In the genomic region with DNA sequence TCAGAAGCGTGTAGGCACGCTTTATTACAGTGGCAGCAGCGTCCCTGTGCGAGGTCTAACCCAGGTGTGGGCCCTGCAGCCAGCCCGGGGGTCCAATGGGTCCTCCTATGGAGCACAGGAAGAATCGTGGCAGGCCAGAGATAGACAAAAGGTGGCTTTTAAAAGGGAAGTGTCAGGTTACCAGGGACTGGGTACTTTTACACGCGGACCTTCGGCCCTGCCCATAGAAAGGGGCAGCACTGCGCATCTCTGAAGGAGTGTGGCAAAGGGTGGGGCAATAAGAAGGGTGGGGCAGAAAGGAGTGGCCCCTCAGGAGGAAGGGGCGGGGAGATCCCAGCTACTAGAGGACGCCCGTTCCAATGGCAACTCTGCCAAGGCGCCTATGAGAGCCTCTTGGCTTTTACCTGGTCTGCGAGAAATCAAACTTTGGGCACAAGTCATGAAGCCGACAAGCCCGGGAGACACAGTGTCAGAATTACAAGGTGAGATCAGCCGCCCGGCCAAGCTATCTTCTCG, we compare ENCODE assay signal across 8 cellular contexts.
DNase-seq lines count a peak whose midpoint lies in the region; ATAC-seq and TF ChIP-seq lines count a peak whose summit lies in the region.

No MANE protein-coding gene starts in this region.

- H3K4me1 ChIP-seq in Caco-2, result no peaks in the 10 kb centered on the region
- H3K4me1 ChIP-seq in esophagus (ENCODE audit: control insufficient read depth in 2 of 2, insufficient read depth in 2 of 2, low read length in 1 of 2), result peaks cover 11 to 14% of the 10 kb centered on the region in 2 donors
- H3K4me1 ChIP-seq in subcutaneous abdominal adipose tissue (ENCODE audit: control insufficient read depth in 5 of 5, insufficient read depth in 5 of 5, low read length in 5 of 5), result peaks cover 5 to 26% (median 25%) of the 10 kb centered on the region in 5 donors

- 0% methylated on average over 20 of the region's 20 CpGs for WGBS in esophagus, 2 donors

- ATAC-seq in GM19467 (IDR thresholded peaks at IDR 0.05; ENCODE audit: unreplicated experiment) (peak; percentile 63), HG03575 (IDR thresholded peaks at IDR 0.05; ENCODE audit: extremely low read depth, insufficient number of reproducible peaks, low FRiP score, unreplicated experiment) (peak; percentile 39), naive B cell (ENCODE audit: low read depth in 2 of 2) (peak; percentile 60 to 61)
- ATAC-seq in activated CD8-positive, alpha-beta T cell treated with anti-CD3 and anti-CD28 coated beads, Interleukin-2, amount 10 ng/mL, durations not matched to agents 7 days and 5 days, result peak; percentile 83

- BruUV-seq in Caco-2 (replicated peaks; lab: Mats Ljungman, UMichigan), result no TSS peak

- H3K4me3 ChIP-seq in Caco-2 (ENCODE audit: low read depth, low read length) (peak overlapping the region; percentile 73), esophagus (ENCODE audit: low read depth in 1 of 2, low read length in 2 of 2) (peak overlapping the region; percentile 82 to 91), subcutaneous abdominal adipose tissue (ENCODE audit: low read depth in 1 of 5, low read length in 5 of 5) (peak overlapping the region; percentile 87 to 100 (median 100))

- H3K4me1 Mint-ChIP-seq in Caco-2 (ENCODE audit: low read depth, unreplicated experiment) (peaks cover 6% of the 10 kb centered on the region), naive B cell (peaks cover 23 to 40% (median 31%) of the 10 kb centered on the region in 3 donors)
- peaks cover 32% of the 10 kb centered on the region for H3K4me1 Mint-ChIP-seq in activated CD8-positive, alpha-beta T cell treated with anti-CD3 and anti-CD28 coated beads, Interleukin-2, amount 10 ng/mL, durations not matched to agents 7 days and 5 days (ENCODE audit: low read depth)

- TF ChIP-seq CTCF in Caco-2 (IDR thresholded peaks at IDR 0.05; ENCODE audit: insufficient read depth in 1 of 2, low read depth in 1 of 2, low read length in 1 of 2, severe bottlenecking in 1 of 2, unreplicated experiment in 1 of 2), result peak in 1 of 2 experiments; percentile 4

- H3K27ac ChIP-seq in esophagus (ENCODE audit: low read depth in 2 of 2, low read length in 1 of 2) (peak overlapping the region; percentile 93 to 98), subcutaneous abdominal adipose tissue (ENCODE audit: low read depth, low read length) (peak overlapping the region; percentile 88)

- H3K36me3 ChIP-seq in Caco-2 (ENCODE audit: control insufficient read depth, insufficient read depth, low read length) (no peaks in the 10 kb centered on the region), esophagus (ENCODE audit: control insufficient read depth in 2 of 2, insufficient read depth in 2 of 2, low read length in 1 of 2) (peaks cover 0 to 2% of the 10 kb centered on the region in 2 donors), subcutaneous abdominal adipose tissue (ENCODE audit: control insufficient read depth in 5 of 5, insufficient read depth in 5 of 5, low read length in 5 of 5) (peaks cover 2 to 6% (median 5%) of the 10 kb centered on the region in 5 donors)

- H3K27me3 ChIP-seq in Caco-2 (replicated peaks; ENCODE audit: control insufficient read depth, insufficient read depth, low read length) (no peaks in the 10 kb centered on the region), esophagus (ENCODE audit: control insufficient read depth in 1 of 2, insufficient read depth in 2 of 2, low read length in 2 of 2) (no peaks in the 10 kb centered on the region), subcutaneous abdominal adipose tissue (ENCODE audit: control insufficient read depth in 5 of 5, insufficient read depth in 4 of 5, low read length in 5 of 5) (no peaks in the 10 kb centered on the region)

- intact Hi-C loops in Caco-2 (cut with micrococcal nuclease; ENCODE audit: unreplicated experiment), result loop anchor here (1.0 kb wide), 1 partner anchor 18 kb away; no protein-coding TSS in a partner anchor

- H3K36me3 Mint-ChIP-seq in Caco-2 (ENCODE audit: insufficient read depth, unreplicated experiment) (no peaks in the 10 kb centered on the region), naive B cell (peaks cover 0 to 6% of the 10 kb centered on the region in 2 donors)
- H3K36me3 Mint-ChIP-seq in activated CD8-positive, alpha-beta T cell treated with anti-CD3 and anti-CD28 coated beads, Interleukin-2, amount 10 ng/mL, durations not matched to agents 7 days and 5 days (ENCODE audit: low read depth), result peaks cover 34% of the 10 kb centered on the region

- CTCF ChIA-PET in Caco-2 (lab: Charles Lee), result interaction anchor here (1.1 kb wide), 1 partner anchor 17 kb away, joined by 3 read pairs; no protein-coding TSS in a partner anchor
- CTCF ChIA-PET in activated CD8-positive, alpha-beta T cell treated with anti-CD3 and anti-CD28 coated beads, Interleukin-2, amount 10 ng/mL, durations not matched to agents 7 days and 5 days (lab: Charles Lee), result no interaction called here

- H3K9me3 ChIP-seq in Caco-2 (no peaks in the 10 kb centered on the region), esophagus (ENCODE audit: control insufficient read depth in 2 of 2, insufficient read depth in 1 of 2, low read depth in 1 of 2, low read length in 1 of 2) (no peaks in the 10 kb centered on the region), subcutaneous abdominal adipose tissue (ENCODE audit: control insufficient read depth in 5 of 5, low read length in 5 of 5) (no peaks in the 10 kb centered on the region)

- peak; percentile 79 to 89 for DNase-seq in Caco-2
- DNase-seq in NCI-H748 treated with DMSO at 0.1 percent for 48 hours (lab: John Stamatoyannopoulos, UW), result peak; percentile 96
- peak; percentile 86 for DNase-seq in activated CD8-positive, alpha-beta T cell treated with anti-CD3 and anti-CD28 coated beads, Interleukin-2, amount 10 ng/mL, durations not matched to agents 7 days and 5 days
- no peak for DNase-seq in naive B cell

- H3K4me3 Mint-ChIP-seq in Caco-2 (ENCODE audit: unreplicated experiment), result peak overlapping the region; percentile 82
- peak overlapping the region; percentile 90 for H3K4me3 Mint-ChIP-seq in activated CD8-positive, alpha-beta T cell treated with anti-CD3 and anti-CD28 coated beads, Interleukin-2, amount 10 ng/mL, durations not matched to agents 7 days and 5 days
- peak overlapping the region; percentile 87 to 99 (median 95) for H3K4me3 Mint-ChIP-seq in naive B cell

- POLR2A ChIA-PET in Caco-2 (lab: Charles Lee), result no interaction called here
- POLR2A ChIA-PET in activated CD8-positive, alpha-beta T cell treated with anti-CD3 and anti-CD28 coated beads, Interleukin-2, amount 10 ng/mL, durations not matched to agents 7 days and 5 days (lab: Charles Lee), result no interaction called here

- peak overlapping the region; percentile 77 to 98 (median 90) for H3K9ac ChIP-seq in subcutaneous abdominal adipose tissue (ENCODE audit: low read length in 5 of 5)

- H3K9me3 Mint-ChIP-seq in Caco-2 (ENCODE audit: unreplicated experiment), result no peaks in the 10 kb centered on the region
- H3K9me3 Mint-ChIP-seq in activated CD8-positive, alpha-beta T cell treated with anti-CD3 and anti-CD28 coated beads, Interleukin-2, amount 10 ng/mL, durations not matched to agents 7 days and 5 days (ENCODE audit: insufficient read depth), result peaks cover 5% of the 10 kb centered on the region
- H3K9me3 Mint-ChIP-seq in naive B cell, result no peaks in the 10 kb centered on the region

- H3K27me3 Mint-ChIP-seq in Caco-2 (ENCODE audit: insufficient read depth, unreplicated experiment) (no peaks in the 10 kb centered on the region), naive B cell (no peaks in the 10 kb centered on the region)
- no peaks in the 10 kb centered on the region for H3K27me3 Mint-ChIP-seq in activated CD8-positive, alpha-beta T cell treated with anti-CD3 and anti-CD28 coated beads, Interleukin-2, amount 10 ng/mL, durations not matched to agents 7 days and 5 days (ENCODE audit: low read depth)

- peak overlapping the region; percentile 69 for H3K27ac Mint-ChIP-seq in Caco-2 (ENCODE audit: unreplicated experiment)
- H3K27ac Mint-ChIP-seq in activated CD8-positive, alpha-beta T cell treated with anti-CD3 and anti-CD28 coated beads, Interleukin-2, amount 10 ng/mL, durations not matched to agents 7 days and 5 days, result peak overlapping the region; percentile 95
- H3K27ac Mint-ChIP-seq in naive B cell, result peak overlapping the region; percentile 88 to 99 (median 94)
